9 cellular contexts compared by ENCODE assay signal in genomic region chr3:81823882-81824395, GRCh38.
DNase-seq lines count a peak whose midpoint lies in the region; ATAC-seq, FAIRE-seq and TF ChIP-seq lines count a peak whose summit lies in the region.
"Had no signal": no experiment of that assay in that cellular context is flagged by ENCODE, and none has a peak within 500 bp of the region (broad histone marks: within the 10 kb centered on the region; RNA-seq: fewer than 3 reads in every experiment).

No MANE protein-coding gene starts in this region.

- peaks cover 2% of the 10 kb centered on the region for H3K27me3 Mint-ChIP-seq in endothelial cell (ENCODE audit: unreplicated experiment)

- no peak for TF ChIP-seq POLR2A in H54 (IDR thresholded peaks at IDR 0.05; ENCODE audit: low read depth, low read length)

- TF ChIP-seq CTCF in epithelial cell of proximal tubule (conservative IDR thresholded peaks at IDR 0.05; ENCODE audit: low read depth, low read length) (no peak), endothelial cell (IDR thresholded peaks at IDR 0.05; ENCODE audit: unreplicated experiment) (no peak)

- no peak overlapping the region for H3K27ac Mint-ChIP-seq in endothelial cell (ENCODE audit: unreplicated experiment)

- no peaks in the 10 kb centered on the region for H3K36me3 Mint-ChIP-seq in endothelial cell (ENCODE audit: low read depth, unreplicated experiment)
- H3K36me3 Mint-ChIP-seq: brain had no signal

- peak; percentile 44 for DNase-seq in NAMALWA (ENCODE audit: low spot score)
- peak; percentile 75 for DNase-seq in epithelial cell of proximal tubule (ENCODE audit: low read depth)
- no peak for DNase-seq in AG08396 (ENCODE audit: low spot score)
- no peak for DNase-seq in endothelial cell (ENCODE audit: low spot score)
- DNase-seq in stimulated activated CD4-positive, alpha-beta T cell treated with anti-CD3 and anti-CD28 coated beads, Interleukin-4, amount 100 ng/mL, for 1 hour: no peak
- no peak for DNase-seq in H54 (ENCODE audit: insufficient read length, low spot score)

- no peak for FAIRE-seq in H54 (lab: Jason Lieb, UNC)

- ATAC-seq in GM18508 (IDR thresholded peaks at IDR 0.05; ENCODE audit: insufficient read depth, unreplicated experiment): peak; percentile 97
- peak; percentile 97 for ATAC-seq in HG02588 (IDR thresholded peaks at IDR 0.05; ENCODE audit: unreplicated experiment)

- H3K4me3 ChIP-seq in epithelial cell of proximal tubule (ENCODE audit: low read depth, low read length): no peak overlapping the region

- no peaks in the 10 kb centered on the region for H3K9me3 Mint-ChIP-seq in endothelial cell (ENCODE audit: unreplicated experiment)

- H3K4me1 Mint-ChIP-seq in endothelial cell (ENCODE audit: unreplicated experiment): no peaks in the 10 kb centered on the region

- no peak overlapping the region for H3K4me3 Mint-ChIP-seq in endothelial cell (ENCODE audit: unreplicated experiment)
- H3K4me3 Mint-ChIP-seq: brain had no signal

Comparison
In these comparisons a context has a peak if more than half of its experiments do, and no peak if none do; other contexts are left out.
1. DNase-seq: peak in NAMALWA (single experiment) and epithelial cell of proximal tubule (single experiment); none in AG08396 (single experiment), endothelial cell (single experiment), stimulated activated CD4-positive, alpha-beta T cell treated with anti-CD3 and anti-CD28 coated beads, Interleukin-4, amount 100 ng/mL, for 1 hour (single experiment) and H54 (single experiment).